13 cellular contexts compared by ENCODE assay signal in the genomic region with DNA sequence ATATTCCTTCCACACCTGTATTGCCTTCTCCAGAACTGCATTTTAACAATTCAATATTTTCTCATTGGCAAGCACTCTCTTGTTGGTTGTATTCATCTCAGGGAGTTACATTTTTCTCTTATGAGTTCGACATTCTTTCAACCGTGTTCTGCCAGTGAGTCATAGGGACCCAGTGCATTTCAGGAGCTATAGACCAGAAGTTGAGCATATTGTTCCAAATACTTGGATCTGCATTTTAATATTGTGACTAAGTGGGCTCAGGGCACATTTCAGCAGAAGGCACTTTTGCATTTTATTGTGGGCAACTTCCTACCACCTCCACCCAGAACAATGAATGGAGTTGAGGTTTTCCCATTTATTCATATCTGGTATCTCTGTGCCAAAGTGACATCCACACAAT.
A peak's percentile ranks its signal among the peaks of the same experiment; 100 is the strongest.
DNase-seq lines count a peak whose midpoint lies in the region; ATAC-seq, FAIRE-seq and TF ChIP-seq lines count a peak whose summit lies in the region.
"Had no signal": no experiment of that assay in that cellular context is flagged by ENCODE, and none has a peak within 500 bp of the region (broad histone marks: within the 10 kb centered on the region; RNA-seq: fewer than 3 reads in every experiment).

No MANE protein-coding gene starts in this region.

- H3K4me3 ChIP-seq in fibroblast of villous mesenchyme (ENCODE audit: low read depth, low read length): no peak overlapping the region
- H3K4me3 ChIP-seq in skeletal muscle satellite cell (ENCODE audit: low read length): no peak overlapping the region
- H3K4me3 ChIP-seq in naive thymus-derived CD4-positive, alpha-beta T cell (ENCODE audit: low read length): no peak overlapping the region
- H3K4me3 ChIP-seq: vagina had no signal

- TF ChIP-seq CTCF in fibroblast of villous mesenchyme (IDR thresholded peaks at IDR 0.05; ENCODE audit: insufficient read depth, low read depth, low read length): no peak

- H3K27ac ChIP-seq in naive thymus-derived CD4-positive, alpha-beta T cell (ENCODE audit: low read depth, low read length): no peak overlapping the region
- H3K27ac ChIP-seq: vagina had no signal

- no peaks in the 10 kb centered on the region for H3K27me3 ChIP-seq in skeletal muscle satellite cell (ENCODE audit: control insufficient read depth, insufficient read depth, low read length)
- no peaks in the 10 kb centered on the region for H3K27me3 ChIP-seq in naive thymus-derived CD4-positive, alpha-beta T cell (ENCODE audit: control insufficient read depth in 2 of 2, insufficient read depth in 2 of 2, low read length in 2 of 2)
- H3K27me3 ChIP-seq: vagina had no signal

- H3K9me3 Mint-ChIP-seq in stimulated activated memory B cell treated with anti-CD40 and anti-IgM and Interleukin-4, amounts not matched to agents 10 μg/mL and 1 μg/mL and 100 μg/mL, for 72 hours: peaks cover 6% of the 10 kb centered on the region
- peaks cover 0 to 15% (median 7%) of the 10 kb centered on the region in 11 donors for H3K9me3 Mint-ChIP-seq in naive thymus-derived CD4-positive, alpha-beta T cell

- CTCF ChIA-PET in naive thymus-derived CD4-positive, alpha-beta T cell (lab: Charles Lee): interaction anchor here (0.6 kb wide), 1 partner anchor 96 kb away, joined by 3 read pairs; no protein-coding TSS in a partner anchor

- H3K36me3 ChIP-seq in skeletal muscle satellite cell (ENCODE audit: insufficient read depth, low read length): no peaks in the 10 kb centered on the region
- no peaks in the 10 kb centered on the region for H3K36me3 ChIP-seq in naive thymus-derived CD4-positive, alpha-beta T cell (ENCODE audit: control insufficient read depth in 2 of 3, insufficient read depth in 3 of 3, low read length in 3 of 3)
- H3K36me3 ChIP-seq: vagina had no signal

- peak overlapping the region; percentile 69 for H3K9ac ChIP-seq in skeletal muscle satellite cell (ENCODE audit: low read depth, low read length)

- POLR2A ChIA-PET in naive thymus-derived CD4-positive, alpha-beta T cell (lab: Charles Lee): no interaction called here

- no peaks in the 10 kb centered on the region for H3K27me3 Mint-ChIP-seq in stimulated activated memory B cell treated with anti-CD40 and anti-IgM and Interleukin-4, amounts not matched to agents 10 μg/mL and 1 μg/mL and 100 μg/mL, for 72 hours
- H3K27me3 Mint-ChIP-seq in naive thymus-derived CD4-positive, alpha-beta T cell: peaks cover 0 to 25% (median 0%) of the 10 kb centered on the region in 5 donors

- intact Hi-C loops in naive thymus-derived CD4-positive, alpha-beta T cell (cut with micrococcal nuclease): no loop called here

- H3K9me3 ChIP-seq in skeletal muscle satellite cell (replicated peaks; ENCODE audit: low read length): peaks cover 4% of the 10 kb centered on the region
- H3K9me3 ChIP-seq in naive thymus-derived CD4-positive, alpha-beta T cell (ENCODE audit: control insufficient read depth in 2 of 3, low read length in 3 of 3): peaks cover 0 to 4% (median 0%) of the 10 kb centered on the region in 3 experiments
- H3K9me3 ChIP-seq: vagina had no signal

- no peak overlapping the region for H3K4me3 Mint-ChIP-seq in stimulated activated memory B cell treated with anti-CD40 and anti-IgM and Interleukin-4, amounts not matched to agents 10 μg/mL and 1 μg/mL and 100 μg/mL, for 72 hours
- H3K4me3 Mint-ChIP-seq in naive thymus-derived CD4-positive, alpha-beta T cell: no peak overlapping the region
- H3K4me3 Mint-ChIP-seq: IgD-negative memory B cell had no signal

- no peaks in the 10 kb centered on the region for H3K4me1 Mint-ChIP-seq in stimulated activated memory B cell treated with anti-CD40 and anti-IgM and Interleukin-4, amounts not matched to agents 10 μg/mL and 1 μg/mL and 100 μg/mL, for 72 hours
- no peaks in the 10 kb centered on the region for H3K4me1 Mint-ChIP-seq in naive thymus-derived CD4-positive, alpha-beta T cell

- FAIRE-seq in H54 (lab: Jason Lieb, UNC): peak; percentile 87
- FAIRE-seq: colon had no signal

- DNase-seq in H54 (ENCODE audit: insufficient read length, low spot score) (peak; percentile 50), T1000 (lab: John Stamatoyannopoulos, UW) (peak; percentile 67), fibroblast of villous mesenchyme (ENCODE audit: low read depth) (peak; percentile 85), GM19238 (ENCODE audit: insufficient read length, low spot score) (no peak)
- DNase-seq in activated CD8-positive, alpha-beta memory T cell treated with anti-CD3 and anti-CD28 coated beads for 24 hours: no peak
- no peak for DNase-seq in naive thymus-derived CD4-positive, alpha-beta T cell
- DNase-seq: NCI-H446, T-helper 1 cell had no signal

- TF ChIP-seq POLR2A in H54 (IDR thresholded peaks at IDR 0.05; ENCODE audit: low read depth, low read length): no peak

- ATAC-seq in stimulated activated memory B cell treated with anti-CD40 and anti-IgM and Interleukin-4, amounts not matched to agents 10 μg/mL and 1 μg/mL and 100 μg/mL, for 72 hours: no peak
- no peak for ATAC-seq in naive thymus-derived CD4-positive, alpha-beta T cell

- H3K4me1 ChIP-seq in skeletal muscle satellite cell (ENCODE audit: control insufficient read depth, insufficient read depth, low read length): peaks cover 63% of the 10 kb centered on the region
- H3K4me1 ChIP-seq in naive thymus-derived CD4-positive, alpha-beta T cell (ENCODE audit: control insufficient read depth in 2 of 2, insufficient read depth in 2 of 2, low read length in 2 of 2): no peaks in the 10 kb centered on the region

- H3K27ac Mint-ChIP-seq in stimulated activated memory B cell treated with anti-CD40 and anti-IgM and Interleukin-4, amounts not matched to agents 10 μg/mL and 1 μg/mL and 100 μg/mL, for 72 hours: no peak overlapping the region
- H3K27ac Mint-ChIP-seq in naive thymus-derived CD4-positive, alpha-beta T cell: no peak overlapping the region
- H3K27ac Mint-ChIP-seq: IgD-negative memory B cell had no signal

- peak overlapping the region; percentile 14 for H3K4me2 ChIP-seq in skeletal muscle satellite cell (ENCODE audit: low read length)

- H3K36me3 Mint-ChIP-seq in stimulated activated memory B cell treated with anti-CD40 and anti-IgM and Interleukin-4, amounts not matched to agents 10 μg/mL and 1 μg/mL and 100 μg/mL, for 72 hours: peaks cover 8% of the 10 kb centered on the region
- peaks cover 4 to 8% (median 4%) of the 10 kb centered on the region in 5 donors for H3K36me3 Mint-ChIP-seq in naive thymus-derived CD4-positive, alpha-beta T cell
- H3K36me3 Mint-ChIP-seq: IgD-negative memory B cell had no signal

Comparison
In these comparisons a context has a peak if more than half of its experiments do, and no peak if none do; other contexts are left out.
1. DNase-seq: peak in H54 (single experiment), T1000 (single experiment) and fibroblast of villous mesenchyme (single experiment); none in activated CD8-positive, alpha-beta memory T cell treated with anti-CD3 and anti-CD28 coated beads for 24 hours (single experiment), naive thymus-derived CD4-positive, alpha-beta T cell (0 of 9) and GM19238 (single experiment).